25 cellular contexts compared by ENCODE assay signal in the genomic region with DNA sequence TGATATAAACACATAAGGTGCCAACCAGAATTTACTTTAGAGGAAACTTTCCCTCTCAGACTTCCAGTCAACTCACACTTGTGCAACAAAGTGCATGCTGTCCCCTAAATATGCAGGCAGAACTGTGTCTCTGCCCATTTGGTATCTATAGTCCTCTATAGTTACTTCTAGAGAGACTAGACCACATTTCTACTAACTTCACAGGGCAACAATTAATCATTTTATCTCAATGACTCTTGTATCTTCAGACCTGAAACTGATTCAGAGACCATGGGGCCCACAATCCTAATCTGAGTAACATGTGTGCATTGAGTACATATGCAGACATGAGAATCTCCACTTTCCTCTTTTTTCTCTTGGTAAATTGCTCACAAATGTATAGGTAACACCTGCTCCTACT.
"Had no signal": no experiment of that assay in that cellular context is flagged by ENCODE, and none has a peak within 500 bp of the region (broad histone marks: within the 10 kb centered on the region; RNA-seq: fewer than 3 reads in every experiment).

No MANE protein-coding gene starts in this region.

- H3K27me3 ChIP-seq: adrenal gland, ascending aorta, brain microvascular endothelial cell, heart left ventricle, sigmoid colon, thyroid gland had no signal

- H3K4me2 ChIP-seq: smooth muscle cell had no signal

- H3K9me3 ChIP-seq: adrenal gland, ascending aorta, heart left ventricle, thyroid gland had no signal

- H3K4me3 Mint-ChIP-seq: activated B cell treated with CpG ODN at 0.5 μM for 24 hours; dendritic cell treated with granulocyte-macrophage colony-stimulating factor and Interleukin-4, amounts not matched to agents 40 ng/mL and 50 ng/mL, for 4 days; natural killer cell; T-helper 1 cell treated with Interleukin-12 subunit alpha and Interleukin-12 subunit beta and Interleukin-4 antibody, amounts not matched to agents 30 μg/mL and 1 μg/mL, for 36 hours had no signal

- ATAC-seq: heart left ventricle, left cardiac atrium, natural killer cell had no signal

- DNase-seq: activated B cell treated with CpG ODN at 0.5 μM for 24 hours; activated CD4-positive, alpha-beta T cell treated with anti-CD3 and anti-CD28 coated beads, Interleukin-2, amount 50 U/mL, for 1 hour; activated naive CD4-positive, alpha-beta T cell treated with anti-CD3 and anti-CD28 coated beads, Interleukin-2, amount 50 U/mL, for 16 hours; adrenal gland; brain microvascular endothelial cell; caudate nucleus; effector CD4-positive, alpha-beta T cell; heart left ventricle; islet precursor cell; left cardiac atrium; midbrain; natural killer cell; retina; sigmoid colon; stimulated activated CD4-positive, alpha-beta T cell treated with anti-CD3 and anti-CD28 coated beads, Interleukin-15, amount 100 ng/mL, for 24 hours; stimulated activated CD4-positive, alpha-beta T cell treated with anti-CD3 and anti-CD28 coated beads, Interleukin-4, amount 100 ng/mL, for 1 hour; stimulated activated naive CD4-positive, alpha-beta T cell treated with Interleukin-2 at 50 U/mL for 16 hours; substantia nigra; T1000; thyroid gland had no signal

- H3K36me3 Mint-ChIP-seq: natural killer cell had no signal

- H3K27me3 Mint-ChIP-seq: activated B cell treated with CpG ODN at 0.5 μM for 24 hours; dendritic cell treated with granulocyte-macrophage colony-stimulating factor and Interleukin-4, amounts not matched to agents 40 ng/mL and 50 ng/mL, for 4 days; progenitor cell of endocrine pancreas had no signal

- H3K36me3 ChIP-seq: adrenal gland, ascending aorta, brain microvascular endothelial cell, heart left ventricle, sigmoid colon, thyroid gland had no signal

- H3K4me3 ChIP-seq: adrenal gland, ascending aorta, heart left ventricle, sigmoid colon, smooth muscle cell, thyroid gland had no signal

- H3K4me1 Mint-ChIP-seq: activated B cell treated with CpG ODN at 0.5 μM for 24 hours, natural killer cell had no signal

- H3K27ac ChIP-seq: adrenal gland, ascending aorta, brain microvascular endothelial cell, heart left ventricle, sigmoid colon had no signal

- H3K4me1 ChIP-seq: adrenal gland, ascending aorta, heart left ventricle had no signal

- H3K27ac Mint-ChIP-seq: activated B cell treated with CpG ODN at 0.5 μM for 24 hours; dendritic cell treated with granulocyte-macrophage colony-stimulating factor and Interleukin-4, amounts not matched to agents 40 ng/mL and 50 ng/mL, for 4 days; natural killer cell; progenitor cell of endocrine pancreas; T-helper 1 cell treated with Interleukin-12 subunit alpha and Interleukin-12 subunit beta and Interleukin-4 antibody, amounts not matched to agents 30 μg/mL and 1 μg/mL, for 36 hours had no signal
